In the genomic region with DNA sequence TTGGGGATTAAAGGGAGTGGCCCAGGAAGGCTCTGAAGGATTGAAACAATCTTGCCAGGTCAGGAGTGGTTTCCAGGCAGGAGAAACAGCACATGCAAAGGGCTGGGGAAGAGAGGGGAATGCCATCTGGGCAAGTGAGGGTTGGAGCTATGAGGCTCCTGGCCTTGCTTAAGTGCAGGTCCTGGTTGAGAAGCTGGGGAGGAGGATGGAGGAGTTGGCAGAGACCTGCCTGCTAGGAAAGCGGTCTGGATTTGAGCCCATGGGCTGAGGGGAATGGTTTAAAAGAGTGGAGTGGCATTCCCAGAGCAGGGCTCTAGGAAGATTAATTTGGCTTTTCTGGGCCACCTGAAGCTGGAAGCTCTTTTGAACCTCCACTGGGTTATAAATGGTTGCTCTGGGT, we compare ENCODE assay signal across 32 cellular contexts. TPM values are rescaled to one million over a fixed set of nuclear protein-coding genes. Genes with fewer than 3 reads are reported as not detected.
"Had no signal": no experiment of that assay in that cellular context is flagged by ENCODE, and none has a peak within 500 bp of the region (broad histone marks: within the 10 kb centered on the region; RNA-seq: fewer than 3 reads in every experiment).

No MANE protein-coding gene starts in this region.

- H3K9me3 ChIP-seq: left lung, lower lobe of right lung, right atrium auricular region, right lobe of liver, thyroid gland, transverse colon, upper lobe of left lung, vagina had no signal

- H3K4me3 ChIP-seq: left lung, lower lobe of right lung, right atrium auricular region, right lobe of liver, smooth muscle cell, thyroid gland, transverse colon, upper lobe of left lung, vagina had no signal

- H2AFZ ChIP-seq: parathyroid adenoma had no signal

- H3K4me2 ChIP-seq: smooth muscle cell had no signal

- H3K9me3 Mint-ChIP-seq: immature natural killer cell; natural killer cell; nephron progenitor cell; stimulated activated memory B cell treated with anti-CD40 and anti-IgM and Interleukin-4, amounts not matched to agents 10 μg/mL and 1 μg/mL and 100 μg/mL, for 72 hours; stimulated activated naive CD8-positive, alpha-beta T cell treated with anti-CD3 and anti-CD28 coated beads, Interleukin-15, amount 100 ng/mL, for 72 hours had no signal

- DNase-seq: hypothalamus; immature natural killer cell; kidney; left colon; left lung; lower lobe of right lung; mammary epithelial cell; mesenchymal stem cell; naive B cell; natural killer cell; nephron progenitor cell; nucleus accumbens; right lobe of liver; stimulated activated CD4-positive, alpha-beta T cell treated with anti-CD3 and anti-CD28 coated beads, Interleukin-1b, Interleukin-23, amount 100 ng/mL, for 48 hours; stimulated activated CD4-positive, alpha-beta T cell treated with anti-CD3 and anti-CD28 coated beads, Interleukin-2, amount 100 ng/mL, for 48 hours; stimulated activated CD4-positive, alpha-beta T cell treated with anti-CD3 and anti-CD28 coated beads, Interleukin-4, amount 100 ng/mL, for 4 hours; stimulated activated CD8-positive, alpha-beta memory T cell treated with anti-CD3 and anti-CD28 coated beads, Interleukin-4, amount 100 ng/mL, for 48 hours; stimulated activated naive CD4-positive, alpha-beta T cell treated with Interleukin-2 at 50 U/mL for 16 hours; stimulated activated naive CD8-positive, alpha-beta T cell treated with anti-CD3 and anti-CD28 coated beads, Interleukin-15, amount 100 ng/mL, for 72 hours; substantia nigra; thyroid gland; transverse colon; upper lobe of left lung had no signal

- H3K27ac ChIP-seq: left lung, lower lobe of right lung, parathyroid adenoma, right atrium auricular region, right lobe of liver, thyroid gland, transverse colon, upper lobe of left lung, vagina had no signal

- H3K36me3 ChIP-seq: left lung, lower lobe of right lung, right atrium auricular region, right lobe of liver, thyroid gland, transverse colon, upper lobe of left lung, vagina had no signal

- H3K4me1 ChIP-seq: left lung, lower lobe of right lung, parathyroid adenoma, right atrium auricular region, right lobe of liver, thyroid gland, transverse colon, upper lobe of left lung, vagina had no signal

- H3K79me2 ChIP-seq: parathyroid adenoma had no signal

- H3K4me3 Mint-ChIP-seq: immature natural killer cell; naive B cell; natural killer cell; nephron progenitor cell; stimulated activated memory B cell treated with anti-CD40 and anti-IgM and Interleukin-4, amounts not matched to agents 10 μg/mL and 1 μg/mL and 100 μg/mL, for 72 hours; stimulated activated naive CD8-positive, alpha-beta T cell treated with anti-CD3 and anti-CD28 coated beads, Interleukin-15, amount 100 ng/mL, for 72 hours had no signal

- H3K4me1 Mint-ChIP-seq: immature natural killer cell; naive B cell; nephron progenitor cell; stimulated activated memory B cell treated with anti-CD40 and anti-IgM and Interleukin-4, amounts not matched to agents 10 μg/mL and 1 μg/mL and 100 μg/mL, for 72 hours had no signal

- H3K27me3 ChIP-seq: right atrium auricular region, right lobe of liver, vagina had no signal

- H3K27ac Mint-ChIP-seq: immature natural killer cell; naive B cell; natural killer cell; nephron progenitor cell; stimulated activated memory B cell treated with anti-CD40 and anti-IgM and Interleukin-4, amounts not matched to agents 10 μg/mL and 1 μg/mL and 100 μg/mL, for 72 hours had no signal

- H3K36me3 Mint-ChIP-seq: immature natural killer cell; naive B cell; natural killer cell; stimulated activated memory B cell treated with anti-CD40 and anti-IgM and Interleukin-4, amounts not matched to agents 10 μg/mL and 1 μg/mL and 100 μg/mL, for 72 hours had no signal

- ATAC-seq: left colon; left lung; lower lobe of right lung; natural killer cell; right lobe of liver; stimulated activated memory B cell treated with anti-CD40 and anti-IgM and Interleukin-4, amounts not matched to agents 10 μg/mL and 1 μg/mL and 100 μg/mL, for 72 hours; stimulated activated naive CD8-positive, alpha-beta T cell treated with anti-CD3 and anti-CD28 coated beads, Interleukin-15, amount 100 ng/mL, for 72 hours had no signal

- H3K9ac ChIP-seq: parathyroid adenoma had no signal

RNA-seq across cellular contexts. Expression of gene IGSF21, which starts 9.2 kb away (rescaled TPM):
- total RNA-seq: mammary epithelial cell, natural killer cell, osteocyte, pulmonary artery endothelial cell, renal cortical epithelial cell, skeletal muscle tissue, smooth muscle cell had no signal
